7 cellular contexts compared by ENCODE assay signal in the genomic region with DNA sequence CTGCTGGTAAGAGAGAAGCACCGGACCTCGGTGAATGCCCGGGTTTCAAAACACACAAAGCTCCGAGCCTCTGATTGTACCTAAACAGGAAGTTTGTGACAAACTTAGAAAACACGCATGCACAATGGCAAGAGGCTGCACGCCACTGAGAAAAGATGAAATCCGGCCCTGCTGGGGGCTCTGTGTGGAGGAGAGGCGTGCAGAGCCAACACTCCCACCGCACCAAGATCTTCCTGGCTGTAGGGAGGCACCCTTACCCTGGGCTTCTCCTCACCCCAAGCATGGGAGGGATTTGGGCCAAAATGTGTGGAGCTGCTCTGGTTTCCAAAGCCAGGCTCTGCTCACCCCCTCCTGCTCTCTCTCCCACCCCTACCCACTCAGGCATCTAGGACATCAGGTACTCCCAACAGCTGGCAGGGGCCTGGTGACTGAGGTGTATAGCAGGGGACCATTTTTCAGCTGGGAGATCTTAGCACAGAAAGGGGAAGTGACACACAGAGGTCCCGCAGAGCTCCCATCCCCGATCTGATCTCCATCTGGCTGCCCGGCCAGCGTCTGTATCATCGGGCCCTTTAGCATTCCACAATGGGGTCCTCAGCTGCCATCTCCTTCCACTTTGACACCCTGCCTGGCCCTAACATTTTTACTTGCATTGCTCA.
DNase-seq lines count a peak whose midpoint lies in the region; ATAC-seq and TF ChIP-seq lines count a peak whose summit lies in the region.

No MANE protein-coding gene starts in this region.

- 53% methylated on average over 14 of the region's 14 CpGs for WGBS in right cardiac atrium

- peaks cover 74 to 85% (median 82%) of the 10 kb centered on the region in 3 donors for H3K4me1 Mint-ChIP-seq in T-cell
- H3K4me1 Mint-ChIP-seq in mesothelial cell of epicardium = peaks cover 16% of the 10 kb centered on the region

- H3K9me3 ChIP-seq in right cardiac atrium (ENCODE audit: control insufficient read depth, low read length) = no peaks in the 10 kb centered on the region

- H3K4me1 ChIP-seq in right cardiac atrium (ENCODE audit: control insufficient read depth, insufficient read depth, low read length) = peaks cover 5% of the 10 kb centered on the region

- H3K9me3 Mint-ChIP-seq in T-cell (no peaks in the 10 kb centered on the region), mesothelial cell of epicardium (no peaks in the 10 kb centered on the region)

- CTCF ChIA-PET in T-cell (lab: Charles Lee) = interaction anchor here in 1 of 2 donors (0.9 to 1.3 kb wide), 2 partner anchors 107 to 180 kb away, joined by 3 to 5 read pairs; no protein-coding TSS in a partner anchor

- intact Hi-C loops in right cardiac atrium (cut with DNase I) = loop anchor here in 1 of 4 donors (5.0 kb wide), 1 partner anchor 85 kb away; a partner anchor contains a TSS

- no peak overlapping the region for H3K27ac ChIP-seq in right cardiac atrium (ENCODE audit: low read length)

- peak in 8 of 34 experiments; percentile 11 to 45 (median 22) for DNase-seq in T-cell
- no peak for DNase-seq in right cardiac atrium
- no peak for DNase-seq in mesothelial cell of epicardium (ENCODE audit: low spot score in 2 of 2, unreplicated experiment in 2 of 2)
- no peak for DNase-seq in middle frontal gyrus (ENCODE audit: extremely low spot score, low spot score)
- no peak for DNase-seq in stimulated activated CD8-positive, alpha-beta memory T cell treated with anti-CD3 and anti-CD28 coated beads, Interleukin-4, amount 100 ng/mL, for 48 hours

- H3K4me3 ChIP-seq in right cardiac atrium (ENCODE audit: low read length) = no peak overlapping the region

- H3K36me3 Mint-ChIP-seq in T-cell (peaks cover 19% of the 10 kb centered on the region), mesothelial cell of epicardium (peaks cover 3% of the 10 kb centered on the region)

- no peak for TF ChIP-seq CTCF in mesothelial cell of epicardium (IDR thresholded peaks at IDR 0.05; ENCODE audit: unreplicated experiment)

- POLR2A ChIA-PET in T-cell (lab: Charles Lee) = interaction anchor here in 1 of 2 donors (0.6 kb wide), 1 partner anchor 652 kb away, joined by 3 read pairs; no protein-coding TSS in a partner anchor

- peak overlapping the region; percentile 69 to 80 (median 74) for H3K4me3 Mint-ChIP-seq in T-cell
- no peak overlapping the region for H3K4me3 Mint-ChIP-seq in mesothelial cell of epicardium

- H3K27me3 Mint-ChIP-seq in T-cell (no peaks in the 10 kb centered on the region), mesothelial cell of epicardium (ENCODE audit: low read depth) (no peaks in the 10 kb centered on the region)

- no peaks in the 10 kb centered on the region for H3K27me3 ChIP-seq in right cardiac atrium (ENCODE audit: control insufficient read depth, insufficient read depth)

- ATAC-seq in GM18907 (IDR thresholded peaks at IDR 0.05; ENCODE audit: unreplicated experiment) = peak; percentile 63
- ATAC-seq in HG02870 (IDR thresholded peaks at IDR 0.05; ENCODE audit: unreplicated experiment) = peak; percentile 58
- peak; percentile 52 to 65 (median 60) for ATAC-seq in T-cell (replicated peaks in 1 of 4)
- peak; percentile 9 to 30 for ATAC-seq in right cardiac atrium

- H3K27ac Mint-ChIP-seq in T-cell (peak overlapping the region; percentile 96 to 99), mesothelial cell of epicardium (no peak overlapping the region)
